In genomic region chr7:22667562-22668239, GRCh38 we compare ENCODE assay signal across 12 cellular contexts. TPM values are rescaled to one million over a fixed set of nuclear protein-coding genes. Genes with fewer than 3 reads are reported as not detected.
DNase-seq lines count a peak whose midpoint lies in the region; TF ChIP-seq lines count a peak whose summit lies in the region.
"Had no signal": no experiment of that assay in that cellular context is flagged by ENCODE, and none has a peak within 500 bp of the region (broad histone marks: within the 10 kb centered on the region; RNA-seq: fewer than 3 reads in every experiment).

No MANE protein-coding gene starts in this region.

- H4K20me1 ChIP-seq in fibroblast of lung (ENCODE audit: control insufficient read depth, extremely low read depth, insufficient read depth, low read length) = no peaks in the 10 kb centered on the region
- H4K20me1 ChIP-seq in smooth muscle cell (ENCODE audit: low read depth) = no peaks in the 10 kb centered on the region

- intact Hi-C loops in activated CD4-positive, alpha-beta memory T cell treated with anti-CD3 and anti-CD28 coated beads for 36 hours (cut with micrococcal nuclease) = loop anchor here (1.0 kb wide), 1 partner anchor 9 kb away; no protein-coding TSS in a partner anchor

- peaks cover 10% of the 10 kb centered on the region for H3K27me3 Mint-ChIP-seq in activated CD4-positive, alpha-beta memory T cell treated with anti-CD3 and anti-CD28 coated beads, Interleukin-2, amount 10 ng/mL, durations not matched to agents 7 days and 5 days
- peaks cover 13% of the 10 kb centered on the region for H3K27me3 Mint-ChIP-seq in activated CD4-positive, alpha-beta memory T cell treated with anti-CD3 and anti-CD28 coated beads for 36 hours

- no peak for DNase-seq in activated CD4-positive, alpha-beta memory T cell treated with anti-CD3 and anti-CD28 coated beads, Interleukin-2, amount 10 ng/mL, durations not matched to agents 7 days and 5 days
- DNase-seq in activated CD4-positive, alpha-beta memory T cell treated with anti-CD3 and anti-CD28 coated beads for 36 hours = no peak
- DNase-seq in RWPE1 (ENCODE audit: low spot score) (peak; percentile 87), fibroblast of lung (ENCODE audit: low read depth in 2 of 2) (peak; percentile 77 to 87), smooth muscle cell (lab: John Stamatoyannopoulos, UW; ENCODE audit: unreplicated experiment) (no peak), SHP77 (lab: John Stamatoyannopoulos, UW) (no peak), T-helper 9 cell (no peak), SJCRH30 (no peak)
- DNase-seq: amygdala, NCI-H526 treated with DMSO at 0.1 percent for 48 hours, right cardiac atrium had no signal

- no peaks in the 10 kb centered on the region for H3K79me2 ChIP-seq in fibroblast of lung (ENCODE audit: control insufficient read depth, insufficient read depth, low read length)
- no peaks in the 10 kb centered on the region for H3K79me2 ChIP-seq in smooth muscle cell (ENCODE audit: low read depth)

- TF ChIP-seq CTCF in RWPE1 (conservative IDR thresholded peaks at IDR 0.05; ENCODE audit: low read depth) (no peak), fibroblast of lung (conservative IDR thresholded peaks at IDR 0.05 in 1 of 2, IDR thresholded peaks at IDR 0.05 in 1 of 2; ENCODE audit: low read depth in 1 of 2, low read length in 2 of 2) (no peak), smooth muscle cell (IDR thresholded peaks at IDR 0.05; ENCODE audit: borderline replicate concordance, insufficient read depth, poor library complexity, severe bottlenecking) (no peak)

- no peak overlapping the region for H3K9ac ChIP-seq in fibroblast of lung (ENCODE audit: insufficient read depth, low read length)
- H3K9ac ChIP-seq in smooth muscle cell (ENCODE audit: low read depth) = no peak overlapping the region

- H3K36me3 ChIP-seq in fibroblast of lung (ENCODE audit: control insufficient read depth, insufficient read depth, low read length) (no peaks in the 10 kb centered on the region), smooth muscle cell (ENCODE audit: low read depth) (no peaks in the 10 kb centered on the region), SJCRH30 (no peaks in the 10 kb centered on the region)

- CTCF ChIA-PET in activated CD4-positive, alpha-beta memory T cell treated with anti-CD3 and anti-CD28 coated beads, Interleukin-2, amount 10 ng/mL, durations not matched to agents 7 days and 5 days (lab: Charles Lee) = interaction anchor here (0.6 to 1.5 kb wide), 4 partner anchors 12 to 61 kb away, joined by 3 to 5 read pairs (median 4); partner anchors contain the start of gene IL6
- CTCF ChIA-PET in activated CD4-positive, alpha-beta memory T cell treated with anti-CD3 and anti-CD28 coated beads for 36 hours (lab: Charles Lee) = interaction anchor here (0.9 to 2.2 kb wide), 3 partner anchors 27 to 107 kb away, joined by 3 to 5 read pairs (median 4); no protein-coding TSS in a partner anchor
- CTCF ChIA-PET in RWPE1 (lab: Yijun Ruan, JAX) = interaction anchor here (0.5 to 0.7 kb wide), 2 partner anchors 57 to 418 kb away, joined by 3 read pairs; no protein-coding TSS in a partner anchor

- peak overlapping the region; percentile 47 for H3K27ac Mint-ChIP-seq in activated CD4-positive, alpha-beta memory T cell treated with anti-CD3 and anti-CD28 coated beads, Interleukin-2, amount 10 ng/mL, durations not matched to agents 7 days and 5 days
- no peak overlapping the region for H3K27ac Mint-ChIP-seq in activated CD4-positive, alpha-beta memory T cell treated with anti-CD3 and anti-CD28 coated beads for 36 hours

- peaks cover 8% of the 10 kb centered on the region for H3K36me3 Mint-ChIP-seq in activated CD4-positive, alpha-beta memory T cell treated with anti-CD3 and anti-CD28 coated beads, Interleukin-2, amount 10 ng/mL, durations not matched to agents 7 days and 5 days (ENCODE audit: low read depth)
- peaks cover 2% of the 10 kb centered on the region for H3K36me3 Mint-ChIP-seq in activated CD4-positive, alpha-beta memory T cell treated with anti-CD3 and anti-CD28 coated beads for 36 hours

- H2AFZ ChIP-seq in fibroblast of lung (ENCODE audit: low read length) (no peak overlapping the region), smooth muscle cell (ENCODE audit: low read depth) (no peak overlapping the region)

- H3K27ac ChIP-seq in RWPE1 (peak overlapping the region; percentile 65), fibroblast of lung (ENCODE audit: insufficient read depth, low read length) (peak overlapping the region; percentile 30), smooth muscle cell (ENCODE audit: low read depth) (peak overlapping the region; percentile 84), SJCRH30 (no peak overlapping the region)

- peaks cover 66% of the 10 kb centered on the region for H3K4me1 Mint-ChIP-seq in activated CD4-positive, alpha-beta memory T cell treated with anti-CD3 and anti-CD28 coated beads, Interleukin-2, amount 10 ng/mL, durations not matched to agents 7 days and 5 days
- H3K4me1 Mint-ChIP-seq in activated CD4-positive, alpha-beta memory T cell treated with anti-CD3 and anti-CD28 coated beads for 36 hours (ENCODE audit: low read depth) = peaks cover 46% of the 10 kb centered on the region

- H3K9me3 Mint-ChIP-seq in activated CD4-positive, alpha-beta memory T cell treated with anti-CD3 and anti-CD28 coated beads, Interleukin-2, amount 10 ng/mL, durations not matched to agents 7 days and 5 days = peaks cover 14% of the 10 kb centered on the region
- no peaks in the 10 kb centered on the region for H3K9me3 Mint-ChIP-seq in activated CD4-positive, alpha-beta memory T cell treated with anti-CD3 and anti-CD28 coated beads for 36 hours

- H3K4me1 ChIP-seq in fibroblast of lung (ENCODE audit: control insufficient read depth, extremely low read depth, insufficient read depth, low read length) (peaks cover 19% of the 10 kb centered on the region), smooth muscle cell (ENCODE audit: low read depth) (no peaks in the 10 kb centered on the region), SJCRH30 (no peaks in the 10 kb centered on the region)

- no peaks in the 10 kb centered on the region for H3F3A ChIP-seq in smooth muscle cell (ENCODE audit: low read depth)

- H3K27me3 ChIP-seq in fibroblast of lung (ENCODE audit: control insufficient read depth, insufficient read depth, low read length) (no peaks in the 10 kb centered on the region), smooth muscle cell (ENCODE audit: low read depth) (no peaks in the 10 kb centered on the region), SJCRH30 (0 out of 2 replicates have a peak, but pooled peaks cover 4% of the 10 kb centered on the region)

- H3K4me2 ChIP-seq in fibroblast of lung (ENCODE audit: extremely low read depth, insufficient read depth, low read length) (peak overlapping the region; percentile 4), smooth muscle cell (peak overlapping the region; percentile 3)

- H3K4me3 Mint-ChIP-seq in activated CD4-positive, alpha-beta memory T cell treated with anti-CD3 and anti-CD28 coated beads, Interleukin-2, amount 10 ng/mL, durations not matched to agents 7 days and 5 days = no peak overlapping the region
- H3K4me3 Mint-ChIP-seq in activated CD4-positive, alpha-beta memory T cell treated with anti-CD3 and anti-CD28 coated beads for 36 hours = no peak overlapping the region

- H3K9me3 ChIP-seq in fibroblast of lung (ENCODE audit: control insufficient read depth, insufficient read depth, low read depth, low read length) (no peaks in the 10 kb centered on the region), smooth muscle cell (replicated peaks; ENCODE audit: low read depth) (no peaks in the 10 kb centered on the region), SJCRH30 (replicated peaks) (no peaks in the 10 kb centered on the region)

- WGBS in smooth muscle cell (ENCODE audit: low lambda C conversion rate) = 21% methylated on average over 2 of the region's 2 CpGs

- POLR2A ChIA-PET in activated CD4-positive, alpha-beta memory T cell treated with anti-CD3 and anti-CD28 coated beads, Interleukin-2, amount 10 ng/mL, durations not matched to agents 7 days and 5 days (lab: Charles Lee) = interaction anchor here (1.2 to 1.4 kb wide), 2 partner anchors 11 to 29 kb away, joined by 3 to 4 read pairs; no protein-coding TSS in a partner anchor
- POLR2A ChIA-PET in activated CD4-positive, alpha-beta memory T cell treated with anti-CD3 and anti-CD28 coated beads for 36 hours (lab: Charles Lee) = interaction anchor here (1.2 to 1.4 kb wide), 2 partner anchors 8 to 9 kb away, joined by 3 to 4 read pairs; no protein-coding TSS in a partner anchor
- POLR2A ChIA-PET in RWPE1 (lab: Yijun Ruan, JAX; ENCODE audit: low non-redundant PET) = no interaction called here

- H3K4me3 ChIP-seq in fibroblast of lung (replicated peaks in 1 of 4; ENCODE audit: control extremely low read depth in 1 of 4, insufficient read depth in 1 of 4, low read depth in 3 of 4, low read length in 4 of 4) = no peak overlapping the region
- H3K4me3 ChIP-seq in smooth muscle cell = no peak overlapping the region
- no peak overlapping the region for H3K4me3 ChIP-seq in SJCRH30
- H3K4me3 ChIP-seq: GM12878 had no signal

RNA-seq across cellular contexts. Expression of gene IL6, which starts 59.3 kb away (rescaled TPM):
- total RNA-seq in activated CD4-positive, alpha-beta memory T cell treated with anti-CD3 and anti-CD28 coated beads, Interleukin-2, amount 10 ng/mL, durations not matched to agents 7 days and 5 days = under 1 TPM; 0.40 to 0.53 TPM
- total RNA-seq in activated CD4-positive, alpha-beta memory T cell treated with anti-CD3 and anti-CD28 coated beads for 36 hours = 1 to 10 TPM; 1.9 to 2.2 TPM
- total RNA-seq in fibroblast of lung = 22.1 and 33.7 TPM in 2 replicates
- 20.2 and 32.1 TPM in 2 replicates for polyA plus RNA-seq in fibroblast of lung
- polyA plus RNA-seq in fibroblast of lung (2012) = 14.4 and 28.1 TPM in 2 replicates
- polyA minus RNA-seq in fibroblast of lung (ENCODE audit: low replicate concordance) = 17.2 and 22.0 TPM in 2 replicates
- total RNA-seq in smooth muscle cell = 4.6 and 19.1 TPM in 2 replicates
- polyA plus RNA-seq in smooth muscle cell = 0.31 and 18.1 TPM in 2 replicates
- total RNA-seq in SJCRH30 (2014; rRNA removed; shearing (Covaris generic)) = 0.41 TPM in 1 of 2 replicates, not detected in the other
- total RNA-seq: GM12878 had no signal
- polyA plus RNA-seq: GM12878 had no signal

Comparison
In these comparisons a context has a peak if more than half of its experiments do, and no peak if none do; other contexts are left out.
1. DNase-seq: peak in RWPE1 (single experiment) and fibroblast of lung (2 of 2); none in activated CD4-positive, alpha-beta memory T cell treated with anti-CD3 and anti-CD28 coated beads, Interleukin-2, amount 10 ng/mL, durations not matched to agents 7 days and 5 days (single experiment), activated CD4-positive, alpha-beta memory T cell treated with anti-CD3 and anti-CD28 coated beads for 36 hours (single experiment), smooth muscle cell (single experiment), SHP77 (0 of 2), T-helper 9 cell (single experiment) and SJCRH30 (0 of 2).